In the genomic region with DNA sequence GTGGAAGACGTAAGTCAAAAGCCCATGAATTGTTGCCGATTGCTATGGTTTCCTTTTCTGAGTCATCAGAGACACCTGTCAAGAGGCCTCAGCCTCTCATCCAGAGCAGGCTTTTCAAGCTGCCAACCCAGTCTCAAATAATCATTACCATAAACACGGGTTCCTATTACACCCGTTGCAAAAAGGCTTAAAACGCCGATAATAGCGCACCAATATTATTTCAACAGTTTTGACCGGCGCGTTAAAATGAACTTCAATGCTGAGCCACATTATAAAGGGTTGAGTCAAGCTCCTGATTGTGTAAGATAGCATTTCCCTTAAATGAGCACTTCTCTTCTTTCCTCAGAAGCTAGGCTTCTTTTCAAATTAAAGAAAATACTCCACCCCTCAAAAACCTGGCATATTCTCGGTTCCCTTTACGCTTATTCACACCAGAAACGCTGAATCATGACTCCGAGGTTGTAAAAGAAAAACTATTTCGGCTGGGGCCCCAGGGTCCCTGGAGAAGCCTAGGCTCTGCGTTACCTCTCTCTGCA, we compare ENCODE assay signal across 8 cellular contexts. TPM values are rescaled to one million over a fixed set of nuclear protein-coding genes. Genes with fewer than 3 reads are reported as not detected.
DNase-seq lines count a peak whose midpoint lies in the region; ATAC-seq and TF ChIP-seq lines count a peak whose summit lies in the region.

No MANE protein-coding gene starts in this region.

- no peaks in the 10 kb centered on the region for H3K36me3 ChIP-seq in PC-3 (ENCODE audit: low read depth, low read length)
- no peaks in the 10 kb centered on the region for H3K36me3 ChIP-seq in neuronal stem cell (replicated peaks in 1 of 2; ENCODE audit: control insufficient read depth in 2 of 2, insufficient read depth in 2 of 2, low read length in 2 of 2)

- H2BK5ac ChIP-seq in neuronal stem cell (ENCODE audit: low read length): peak overlapping the region; percentile 90

- peaks cover 34% of the 10 kb centered on the region for H3K27me3 Mint-ChIP-seq in T-helper 17 cell
- peaks cover 19 to 47% of the 10 kb centered on the region in 2 donors for H3K27me3 Mint-ChIP-seq in stimulated activated naive B cell treated with anti-CD40 and anti-IgM and Interleukin-4, amounts not matched to agents 10 μg/mL and 1 μg/mL and 100 μg/mL, for 72 hours

- intact Hi-C loops in PC-3 (cut with micrococcal nuclease): loop anchor here (10.0 kb wide), 1 partner anchor 502 kb away; no protein-coding TSS in a partner anchor

- H3K4me1 Mint-ChIP-seq in T-helper 17 cell: no peaks in the 10 kb centered on the region
- peaks cover 0 to 3% of the 10 kb centered on the region in 2 donors for H3K4me1 Mint-ChIP-seq in stimulated activated naive B cell treated with anti-CD40 and anti-IgM and Interleukin-4, amounts not matched to agents 10 μg/mL and 1 μg/mL and 100 μg/mL, for 72 hours

- H3K27ac ChIP-seq in PC-3 (ENCODE audit: low read length): no peak overlapping the region
- H3K27ac ChIP-seq in neuronal stem cell (replicated peaks; ENCODE audit: low read length): no peak overlapping the region

- H3K79me2 ChIP-seq in PC-3 (ENCODE audit: low read length): no peaks in the 10 kb centered on the region

- BruUV-seq in PC-3 (replicated peaks; lab: Mats Ljungman, UMichigan): TSS peak; percentile 47

- peak overlapping the region; percentile 12 for H3K4me3 ChIP-seq in AG10803 (ENCODE audit: low read length)
- H3K4me3 ChIP-seq in PC-3 (ENCODE audit: low read length): peak overlapping the region; percentile 69; the same call in 1 of the 2 replicates
- peak overlapping the region; percentile 91 for H3K4me3 ChIP-seq in fibroblast of pulmonary artery (replicated peaks; ENCODE audit: low read depth, low read length)
- peak overlapping the region; percentile 83 to 95 for H3K4me3 ChIP-seq in neuronal stem cell (ENCODE audit: low read length in 2 of 2)

- H3K27ac Mint-ChIP-seq in T-helper 17 cell: no peak overlapping the region
- no peak overlapping the region for H3K27ac Mint-ChIP-seq in stimulated activated naive B cell treated with anti-CD40 and anti-IgM and Interleukin-4, amounts not matched to agents 10 μg/mL and 1 μg/mL and 100 μg/mL, for 72 hours

- H2BK12ac ChIP-seq in neuronal stem cell (ENCODE audit: low read length): no peak overlapping the region

- H3K36me3 Mint-ChIP-seq in T-helper 17 cell (ENCODE audit: low read depth): no peaks in the 10 kb centered on the region
- no peaks in the 10 kb centered on the region for H3K36me3 Mint-ChIP-seq in stimulated activated naive B cell treated with anti-CD40 and anti-IgM and Interleukin-4, amounts not matched to agents 10 μg/mL and 1 μg/mL and 100 μg/mL, for 72 hours

- H3F3A ChIP-seq in PC-3 (ENCODE audit: low read length, unreplicated experiment): no peaks in the 10 kb centered on the region

- ATAC-seq in GM19328 (IDR thresholded peaks at IDR 0.05; ENCODE audit: unreplicated experiment) (peak; percentile 52), HG03196 (IDR thresholded peaks at IDR 0.05; ENCODE audit: unreplicated experiment) (peak; percentile 62), PC-3 (no peak), T-helper 17 cell (no peak)
- no peak for ATAC-seq in stimulated activated naive B cell treated with anti-CD40 and anti-IgM and Interleukin-4, amounts not matched to agents 10 μg/mL and 1 μg/mL and 100 μg/mL, for 72 hours (replicated peaks)

- H3K23ac ChIP-seq in neuronal stem cell (ENCODE audit: low read depth, low read length, poor library complexity): no peak overlapping the region

- peaks cover 3 to 4% of the 10 kb centered on the region in 2 donors for H3K9me3 Mint-ChIP-seq in stimulated activated naive B cell treated with anti-CD40 and anti-IgM and Interleukin-4, amounts not matched to agents 10 μg/mL and 1 μg/mL and 100 μg/mL, for 72 hours

- no peak overlapping the region for H3K18ac ChIP-seq in neuronal stem cell (ENCODE audit: low read length)

- POLR2A ChIA-PET in PC-3 (lab: Charles Lee; ENCODE audit: unreplicated experiment): no interaction called here

- DNase-seq in AG10803 (ENCODE audit: low read depth): peak; percentile 42
- DNase-seq in PC-3: peak; percentile 34
- peak; percentile 75 for DNase-seq in fibroblast of pulmonary artery (ENCODE audit: low read depth)
- no peak for DNase-seq in neuronal stem cell (ENCODE audit: low spot score)
- no peak for DNase-seq in T-helper 17 cell
- DNase-seq in stimulated activated naive B cell treated with anti-CD40 and anti-IgM and Interleukin-4, amounts not matched to agents 10 μg/mL and 1 μg/mL and 100 μg/mL, for 72 hours: no peak

- no peak overlapping the region for H3K14ac ChIP-seq in neuronal stem cell (ENCODE audit: low read length)

- CTCF ChIA-PET in PC-3 (lab: Charles Lee): no interaction called here

- H3K9me3 ChIP-seq in PC-3 (ENCODE audit: low read length): no peaks in the 10 kb centered on the region
- peaks cover 3 to 13% of the 10 kb centered on the region in 2 donors for H3K9me3 ChIP-seq in neuronal stem cell (replicated peaks in 1 of 2; ENCODE audit: control insufficient read depth in 2 of 2, insufficient read depth in 1 of 2, low read depth in 1 of 2, low read length in 2 of 2)
- H3K9me3 ChIP-seq in T-helper 17 cell (ENCODE audit: control insufficient read depth, low read length, poor library complexity, severe bottlenecking): no peaks in the 10 kb centered on the region

- H3K9me2 ChIP-seq in PC-3 (replicated peaks; ENCODE audit: low read length): no peaks in the 10 kb centered on the region

- H3K4ac ChIP-seq in neuronal stem cell (ENCODE audit: low read length): no peak overlapping the region

- no peak overlapping the region for H2BK120ac ChIP-seq in neuronal stem cell (ENCODE audit: low read depth, low read length)

- H3K4me3 Mint-ChIP-seq in T-helper 17 cell: no peak overlapping the region
- peak overlapping the region in 1 of 2 donors; percentile 14 for H3K4me3 Mint-ChIP-seq in stimulated activated naive B cell treated with anti-CD40 and anti-IgM and Interleukin-4, amounts not matched to agents 10 μg/mL and 1 μg/mL and 100 μg/mL, for 72 hours

- H2AK5ac ChIP-seq in neuronal stem cell (ENCODE audit: low read depth, low read length): no peak overlapping the region

- H3K27me3 ChIP-seq in PC-3 (ENCODE audit: low read length) (peaks cover 49% of the 10 kb centered on the region), neuronal stem cell (ENCODE audit: control insufficient read depth in 3 of 3, insufficient read depth in 3 of 3, low read depth in 1 of 3, low read length in 3 of 3) (no peaks in the 10 kb centered on the region)

- H3K79me1 ChIP-seq in neuronal stem cell (ENCODE audit: low read depth, low read length): no peaks in the 10 kb centered on the region

- no CpG with 5 or more reads among the region's 16 CpGs for WGBS in neuronal stem cell (ENCODE audit: extremely low coverage in 2 of 2, insufficient read length in 2 of 2, insufficient replicate concordance in 1 of 2), 2 donors

- H3K4me2 ChIP-seq in PC-3 (ENCODE audit: low read length): peak overlapping the region; percentile 55
- peak overlapping the region; percentile 83 for H3K4me2 ChIP-seq in neuronal stem cell (ENCODE audit: insufficient read depth, low read length, poor library complexity, severe bottlenecking)

- no peak for TF ChIP-seq CTCF in AG10803 (conservative IDR thresholded peaks at IDR 0.05; ENCODE audit: low read length)
- no peak for TF ChIP-seq CTCF in PC-3 (conservative IDR thresholded peaks at IDR 0.05; ENCODE audit: low read depth, low read length)
- TF ChIP-seq CTCF in fibroblast of pulmonary artery (IDR thresholded peaks at IDR 0.05; ENCODE audit: low read length, missing control alignments): no peak

- no peak overlapping the region for H4K8ac ChIP-seq in neuronal stem cell (ENCODE audit: low read depth, low read length)

- H3K9ac ChIP-seq in PC-3 (ENCODE audit: low read length): no peak overlapping the region
- H3K9ac ChIP-seq in neuronal stem cell (ENCODE audit: low read depth, low read length, poor library complexity): no peak overlapping the region

- no peak overlapping the region for H4K91ac ChIP-seq in neuronal stem cell (ENCODE audit: low read depth, low read length, poor library complexity)

- no peak overlapping the region for H2BK15ac ChIP-seq in neuronal stem cell (ENCODE audit: low read length)

- no peak overlapping the region for H2AFZ ChIP-seq in PC-3 (ENCODE audit: low read length)
- peak overlapping the region; percentile 99 for H2AFZ ChIP-seq in neuronal stem cell (ENCODE audit: low read length)

- H3K4me1 ChIP-seq in PC-3 (ENCODE audit: insufficient read depth, low read length) (no peaks in the 10 kb centered on the region), neuronal stem cell (ENCODE audit: control insufficient read depth in 2 of 2, insufficient read depth in 1 of 2, low read depth in 1 of 2, low read length in 2 of 2) (peaks cover 0 to 7% of the 10 kb centered on the region in 2 donors)

- no peaks in the 10 kb centered on the region for H4K20me1 ChIP-seq in PC-3 (ENCODE audit: low read length)

RNA-seq across cellular contexts. Expression of a gene that starts 1.4 kb away (rescaled TPM):
- total RNA-seq in PC-3 (2014; rRNA removed): 5.8 TPM in 2 replicates
- polyA plus RNA-seq in neuronal stem cell (2013, experiment 1 of 2): 4.6 TPM
- 4.5 TPM for polyA plus RNA-seq in neuronal stem cell (2013, experiment 2 of 2)
- under 1 TPM in 1 of 2 donors, not detected in 1; 0.40 TPM for total RNA-seq in T-helper 17 cell

Comparison
In these comparisons a context has a peak if more than half of its experiments do, and no peak if none do; other contexts are left out.
1. DNase-seq: peak in AG10803 (single experiment), PC-3 (single experiment) and fibroblast of pulmonary artery (single experiment); none in neuronal stem cell (single experiment), T-helper 17 cell (0 of 3) and stimulated activated naive B cell treated with anti-CD40 and anti-IgM and Interleukin-4, amounts not matched to agents 10 μg/mL and 1 μg/mL and 100 μg/mL, for 72 hours (single experiment).
2. H3K4me3 ChIP-seq: peak in every context shown above with its lines; median percentile 91 in fibroblast of pulmonary artery; 89 in neuronal stem cell; 69 in PC-3; 12 in AG10803.
3. ATAC-seq: peak in GM19328 (single experiment) and HG03196 (single experiment); none in PC-3 (single experiment), T-helper 17 cell (single experiment) and stimulated activated naive B cell treated with anti-CD40 and anti-IgM and Interleukin-4, amounts not matched to agents 10 μg/mL and 1 μg/mL and 100 μg/mL, for 72 hours (0 of 2).